18 cellular contexts compared by ENCODE assay signal in the genomic region with DNA sequence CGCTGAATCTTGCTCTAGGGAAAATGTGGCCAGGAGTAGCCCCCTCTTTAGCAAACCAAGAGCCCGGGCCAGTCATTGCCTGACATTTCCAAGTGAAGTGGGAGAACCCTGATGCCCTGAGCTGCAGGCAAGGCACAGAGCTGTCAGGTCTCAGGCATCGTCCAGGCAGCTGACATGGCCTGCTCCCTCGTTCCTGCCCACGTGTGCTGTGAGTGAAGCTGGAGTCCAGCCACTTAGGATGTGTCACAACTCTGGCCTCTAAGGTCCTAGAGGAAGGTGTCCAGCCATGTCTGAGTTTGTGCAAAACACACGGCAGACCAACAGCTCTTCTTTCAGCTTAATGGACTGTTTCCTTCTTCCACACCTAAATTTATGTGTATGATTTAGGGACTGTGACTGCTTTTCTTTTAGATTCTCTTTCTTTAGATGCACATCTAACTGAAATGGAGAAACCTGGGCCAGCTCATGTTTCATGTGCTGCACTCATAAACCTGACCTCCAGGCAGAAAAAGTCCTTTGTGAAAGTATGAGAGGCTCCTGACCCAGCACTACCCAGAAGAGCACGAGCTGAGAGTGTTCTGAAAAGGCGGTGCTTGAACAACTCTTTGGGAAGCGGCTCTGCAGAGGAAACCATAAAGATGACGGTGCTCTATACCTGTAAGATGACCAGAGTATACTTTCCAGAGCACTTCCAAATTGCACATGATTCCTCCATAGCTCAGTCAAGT. TPM values are rescaled to one million over a fixed set of nuclear protein-coding genes. Genes with fewer than 3 reads are reported as not detected.
DNase-seq lines count a peak whose midpoint lies in the region; ATAC-seq lines count a peak whose summit lies in the region.
"Had no signal": no experiment of that assay in that cellular context is flagged by ENCODE, and none has a peak within 500 bp of the region (broad histone marks: within the 10 kb centered on the region; RNA-seq: fewer than 3 reads in every experiment).

No MANE protein-coding gene starts in this region.

- ATAC-seq in Right ventricle myocardium inferior, result peak; percentile 75
- ATAC-seq in aorta (ENCODE audit: low FRiP score), result peak; percentile 22
- ATAC-seq in HG02970 (IDR thresholded peaks at IDR 0.05; ENCODE audit: low FRiP score, unreplicated experiment), result no peak
- ATAC-seq: body of pancreas had no signal

- no peak overlapping the region for H3K4me3 ChIP-seq in aorta (ENCODE audit: low read length in 2 of 2)
- H3K4me3 ChIP-seq: body of pancreas, neural progenitor cell, PC-9 had no signal

- no peaks in the 10 kb centered on the region for H3K4me1 ChIP-seq in aorta (ENCODE audit: control insufficient read depth in 1 of 2, insufficient read depth in 2 of 2, low read length in 2 of 2)
- H3K4me1 ChIP-seq: neural progenitor cell had no signal

- intact Hi-C loops in Right ventricle myocardium inferior (cut with DNase I) (no loop called here), cardiac septum (cut with DNase I) (no loop called here), aorta (cut with DNase I) (no loop called here)

- H3K36me3 ChIP-seq in aorta (ENCODE audit: control insufficient read depth in 1 of 2, insufficient read depth in 2 of 2, low read length in 1 of 2), result peaks cover 3 to 7% of the 10 kb centered on the region in 2 donors
- H3K36me3 ChIP-seq: neural progenitor cell had no signal

- no peaks in the 10 kb centered on the region for H3K27me3 ChIP-seq in aorta (ENCODE audit: control insufficient read depth in 1 of 2, insufficient read depth in 2 of 2, low read length in 1 of 2)
- H3K27me3 ChIP-seq: body of pancreas, neural progenitor cell had no signal

- H3K9me3 ChIP-seq in aorta (ENCODE audit: control insufficient read depth, low read length), result no peaks in the 10 kb centered on the region
- H3K9me3 ChIP-seq: body of pancreas had no signal

- DNase-seq in Right ventricle myocardium inferior (ENCODE audit: missing footprints) (no peak), cardiac septum (ENCODE audit: low spot score) (no peak), dermis microvascular lymphatic vessel endothelial cell (ENCODE audit: low read depth in 2 of 2) (peak; percentile 43 to 56), left kidney (ENCODE audit: low read depth, low spot score) (peak; percentile 93), aorta (no peak), NCI-H1694 treated with DMSO at 0.1 percent for 48 hours (lab: John Stamatoyannopoulos, UW) (no peak), UCSD-AML1 (lab: John Stamatoyannopoulos, UW; ENCODE audit: unreplicated experiment) (no peak)
- DNase-seq: ACHN; activated CD4-positive, alpha-beta T cell treated with anti-CD3 and anti-CD28 coated beads for 1 hour; activated gamma-delta T cell treated with Interleukin-2 at 50 U/mL for 16 hours; CD8-positive, alpha-beta memory T cell; NCI-H1048; NCI-H2107; NCI-H748 treated with DMSO at 0.1 percent for 48 hours; PC-9 had no signal

- H3K27ac ChIP-seq in aorta (ENCODE audit: low read depth in 1 of 2, low read length in 2 of 2), result no peak overlapping the region
- H3K27ac ChIP-seq: body of pancreas, neural progenitor cell, PC-9 had no signal

- 58 to 62% methylated on average over 10 of the region's 10 CpGs for WGBS in aorta, 2 donors

RNA-seq across cellular contexts. Expression of a gene that starts 14.8 kb away (rescaled TPM):
- total RNA-seq in Right ventricle myocardium inferior, result 3.4 TPM
- total RNA-seq in cardiac septum, result 7.5 TPM
- 18.0 and 51.6 TPM in 2 replicates for total RNA-seq in dermis microvascular lymphatic vessel endothelial cell
- total RNA-seq in aorta, result 10 to 100 TPM; 15.6 to 23.1 TPM
- 10 to 100 TPM; 20.8 to 23.1 TPM for polyA plus RNA-seq in aorta

RNA-seq across cellular contexts. Expression of a gene that starts 26.9 kb away (rescaled TPM):
- total RNA-seq in Right ventricle myocardium inferior (13.3 TPM), cardiac septum (20.4 TPM), dermis microvascular lymphatic vessel endothelial cell (19.6 and 34.6 TPM in 2 replicates), aorta (10 to 100 TPM; 39.0 to 63.8 TPM)
- polyA plus RNA-seq in aorta, result 10 to 100 TPM; 10.8 to 43.0 TPM

RNA-seq across cellular contexts. Expression of a gene that starts 58.7 kb away (rescaled TPM):
- total RNA-seq in Right ventricle myocardium inferior (90.5 TPM), cardiac septum (78.7 TPM), dermis microvascular lymphatic vessel endothelial cell (65.2 and 98.9 TPM in 2 replicates), aorta (10 to 100 TPM; 62.7 to 65.8 TPM)
- polyA plus RNA-seq in aorta, result 10 to 100 TPM; 27.9 to 35.2 TPM

RNA-seq across cellular contexts. Expression of a gene that starts 59.3 kb away (rescaled TPM):
- total RNA-seq in Right ventricle myocardium inferior (45.9 TPM), cardiac septum (66.1 TPM), dermis microvascular lymphatic vessel endothelial cell (36.1 and 61.3 TPM in 2 replicates), aorta (100 to 1,000 TPM; 120 to 136 TPM)
- polyA plus RNA-seq in aorta, result 10 to 100 TPM; 63.7 to 89.3 TPM

Comparison
In these comparisons a context has a peak if more than half of its experiments do, and no peak if none do; other contexts are left out.
1. DNase-seq: peak in dermis microvascular lymphatic vessel endothelial cell (2 of 2) and left kidney (single experiment); none in Right ventricle myocardium inferior (single experiment), cardiac septum (single experiment), aorta (0 of 2), NCI-H1694 treated with DMSO at 0.1 percent for 48 hours (single experiment) and UCSD-AML1 (single experiment).